ENCODE assay signal across 9 cellular contexts in genomic region chr10:103969857-103970627, GRCh38. TPM values are rescaled to one million over a fixed set of nuclear protein-coding genes. Genes with fewer than 3 reads are reported as not detected.
A peak's percentile ranks its signal among the peaks of the same experiment; 100 is the strongest.
DNase-seq lines count a peak whose midpoint lies in the region; ATAC-seq and TF ChIP-seq lines count a peak whose summit lies in the region.
"Had no signal": no experiment of that assay in that cellular context is flagged by ENCODE, and none has a peak within 500 bp of the region (broad histone marks: within the 10 kb centered on the region; RNA-seq: fewer than 3 reads in every experiment).

No MANE protein-coding gene starts in this region.

- H3K4me3 Mint-ChIP-seq in chondrocyte (ENCODE audit: unreplicated experiment) (peak overlapping the region; percentile 99), nephron progenitor cell (peak overlapping the region; percentile 96)

- peaks cover under 1% of the 10 kb centered on the region for H3K36me3 Mint-ChIP-seq in chondrocyte (ENCODE audit: low read depth)
- H3K36me3 Mint-ChIP-seq in nephron progenitor cell (ENCODE audit: low read depth) = peaks cover 30% of the 10 kb centered on the region

- peak overlapping the region; percentile 77 for H3K9ac ChIP-seq in Karpas-422 (ENCODE audit: low read length)

- no peak for TF ChIP-seq CTCF in BE2C (IDR thresholded peaks at IDR 0.05; ENCODE audit: low read depth, low read length)
- TF ChIP-seq CTCF in chondrocyte (IDR thresholded peaks at IDR 0.05) = no peak
- TF ChIP-seq CTCF in nephron progenitor cell (IDR thresholded peaks at IDR 0.05) = no peak
- no peak for TF ChIP-seq CTCF in GM10266 (IDR thresholded peaks at IDR 0.05; ENCODE audit: control insufficient read depth, insufficient read depth, low read depth, missing control alignments)

- DNase-seq in BE2C (no peak), Karpas-422 (no peak), chondrocyte (ENCODE audit: low spot score) (no peak), nephron progenitor cell (no peak), GM10266 (ENCODE audit: extremely low spot score) (no peak)
- DNase-seq: effector CD4-positive, alpha-beta T cell had no signal

- H3K4me1 ChIP-seq in BE2C (no peaks in the 10 kb centered on the region; the same call in 1 of the 2 replicates), Karpas-422 (ENCODE audit: low read length) (peaks cover 32% of the 10 kb centered on the region)

- H4K20me1 ChIP-seq in Karpas-422 (ENCODE audit: insufficient read depth, low read depth, low read length) = no peaks in the 10 kb centered on the region

- no peaks in the 10 kb centered on the region for H3K27me3 ChIP-seq in BE2C
- H3K27me3 ChIP-seq in Karpas-422 (ENCODE audit: low read length) = no peaks in the 10 kb centered on the region

- no peaks in the 10 kb centered on the region for H3K36me3 ChIP-seq in BE2C
- peaks cover 3% of the 10 kb centered on the region; the same call in 1 of the 2 replicates for H3K36me3 ChIP-seq in Karpas-422 (ENCODE audit: insufficient read depth, low read length)

- H2AFZ ChIP-seq in Karpas-422 (ENCODE audit: low read length) = no peak overlapping the region

- H3K4me3 ChIP-seq in BE2C (ENCODE audit: low read depth, low read length) (peak overlapping the region; percentile 42), Karpas-422 (ENCODE audit: low read length) (peak overlapping the region; percentile 92)

- no peak for ATAC-seq in HG03097 (IDR thresholded peaks at IDR 0.05; ENCODE audit: low FRiP score, unreplicated experiment)
- no peak for ATAC-seq in GM21619 (IDR thresholded peaks at IDR 0.05; ENCODE audit: unreplicated experiment)
- ATAC-seq in GM19351 (IDR thresholded peaks at IDR 0.05; ENCODE audit: unreplicated experiment) = no peak

- no peaks in the 10 kb centered on the region for H3K9me2 ChIP-seq in Karpas-422 (replicated peaks; ENCODE audit: insufficient read depth, low read length)

- H3K27me3 Mint-ChIP-seq in chondrocyte (ENCODE audit: low read depth) (no peaks in the 10 kb centered on the region), nephron progenitor cell (ENCODE audit: low read depth, poor library complexity) (peaks cover 4% of the 10 kb centered on the region)

- H3K79me2 ChIP-seq in Karpas-422 (ENCODE audit: low read length) = peaks cover 72% of the 10 kb centered on the region

- no peak overlapping the region for H3K27ac ChIP-seq in Karpas-422 (ENCODE audit: low read length)

- H3K4me2 ChIP-seq in Karpas-422 (ENCODE audit: low read depth, low read length, poor library complexity, severe bottlenecking) = peak overlapping the region; percentile 92

- H3K27ac Mint-ChIP-seq in chondrocyte (ENCODE audit: unreplicated experiment) (peak overlapping the region; percentile 68), nephron progenitor cell (no peak overlapping the region)

- H3K9me3 ChIP-seq in BE2C (no peaks in the 10 kb centered on the region), Karpas-422 (ENCODE audit: low read length) (no peaks in the 10 kb centered on the region)

- H3K4me1 Mint-ChIP-seq in chondrocyte (ENCODE audit: low read depth) (peaks cover 64% of the 10 kb centered on the region), nephron progenitor cell (peaks cover 39% of the 10 kb centered on the region)

- H3K9me3 Mint-ChIP-seq in chondrocyte (ENCODE audit: low read depth) = no peaks in the 10 kb centered on the region
- H3K9me3 Mint-ChIP-seq in nephron progenitor cell = peaks cover 26% of the 10 kb centered on the region

RNA-seq across cellular contexts. Expression of gene SLK, which starts 3.1 kb away (rescaled TPM):
- polyA plus RNA-seq in BE2C (2012; ENCODE audit: insufficient read depth, insufficient read length, low read depth) = 7.6 TPM
- 25.7 and 28.1 TPM in 2 replicates for total RNA-seq in Karpas-422 (2014; rRNA removed; shearing (Covaris generic); ENCODE audit: low replicate concordance)
- 30.8 to 33.5 TPM (median 30.9 TPM) in 3 replicates for total RNA-seq in chondrocyte

RNA-seq across cellular contexts. Expression of gene STN1, which starts 52.1 kb away (rescaled TPM):
- 31.0 TPM for polyA plus RNA-seq in BE2C (2012; ENCODE audit: insufficient read depth, insufficient read length, low read depth)
- total RNA-seq in Karpas-422 (2014; rRNA removed; shearing (Covaris generic); ENCODE audit: low replicate concordance) = 35.0 and 38.6 TPM in 2 replicates
- 15.8 to 22.5 TPM (median 20.4 TPM) in 3 replicates for total RNA-seq in chondrocyte
